In the genomic region with DNA sequence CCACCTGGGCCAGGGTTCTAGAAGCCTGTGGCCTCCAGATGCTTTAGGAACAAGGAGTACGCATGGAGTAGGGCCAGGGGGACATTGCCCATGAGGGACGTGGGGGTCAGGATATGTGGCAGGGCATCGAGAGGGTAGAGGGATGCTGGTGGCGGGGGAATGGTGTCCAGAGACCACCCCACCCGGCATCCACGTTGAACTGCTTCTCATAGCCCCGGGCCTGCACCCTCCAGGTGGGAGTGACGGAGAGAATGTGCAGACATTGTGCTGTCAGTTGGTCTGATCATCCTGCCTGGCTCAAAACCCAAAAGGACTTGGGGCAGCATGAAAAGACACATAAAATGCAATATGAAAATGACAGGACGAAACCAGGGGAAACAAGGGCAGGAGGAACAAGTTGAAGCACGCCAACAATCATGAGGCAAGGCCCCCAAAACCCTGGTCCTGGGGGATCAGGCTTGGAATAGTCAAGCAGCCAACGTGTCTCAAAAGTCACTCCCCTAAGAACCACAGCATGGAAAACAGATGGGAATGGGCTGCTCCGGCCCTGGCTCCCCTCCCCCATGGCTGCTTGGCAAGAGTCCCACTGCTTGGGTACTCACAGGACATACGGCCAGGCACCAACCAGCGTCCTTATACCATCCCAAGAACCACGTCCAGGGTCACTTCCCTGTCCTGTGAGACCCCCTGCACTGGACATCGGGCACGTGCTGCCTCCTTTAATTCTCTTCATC, we compare ENCODE assay signal across 14 cellular contexts.
"Had no signal": no experiment of that assay in that cellular context is flagged by ENCODE, and none has a peak within 500 bp of the region (broad histone marks: within the 10 kb centered on the region; RNA-seq: fewer than 3 reads in every experiment).

No MANE protein-coding gene starts in this region.

- H3K9me3 ChIP-seq: adrenal gland, upper lobe of left lung had no signal

- H3K27me3 ChIP-seq: adrenal gland, upper lobe of left lung had no signal

- FAIRE-seq: small intestine had no signal

- H3K27ac ChIP-seq: adrenal gland, upper lobe of left lung had no signal

- H3K4me3 Mint-ChIP-seq: activated naive CD4-positive, alpha-beta T cell treated with anti-CD3 and anti-CD28 coated beads, Interleukin-2, amount 50 U/mL, for 24 hours; activated T-cell treated with anti-CD3 and anti-CD28 coated beads, Interleukin-2, amount 50 U/mL, for 24 hours; natural killer cell; stimulated activated naive CD8-positive, alpha-beta T cell treated with anti-CD3 and anti-CD28 coated beads, Interleukin-15, Interleukin-2, amounts not matched to agents 100 ng/mL and 50 ng/mL, for 24 hours; T-helper 1 cell treated with Interleukin-12 subunit alpha and Interleukin-12 subunit beta and Interleukin-4 antibody, amounts not matched to agents 30 μg/mL and 1 μg/mL, for 36 hours had no signal

- H3K4me1 Mint-ChIP-seq: activated naive CD4-positive, alpha-beta T cell treated with anti-CD3 and anti-CD28 coated beads, Interleukin-2, amount 50 U/mL, for 24 hours; natural killer cell had no signal

- DNase-seq: activated CD4-positive, alpha-beta T cell treated with anti-CD3 and anti-CD28 coated beads for 48 hours; activated T-cell treated with anti-CD3 and anti-CD28 coated beads, Interleukin-2, amount 50 U/mL, for 24 hours; hypothalamus; left ventricle myocardium superior; mesenchymal stem cell; natural killer cell; small intestine; stimulated activated CD4-positive, alpha-beta T cell treated with anti-CD3 and anti-CD28 coated beads, Interleukin-4, amount 100 ng/mL, for 4 hours; upper lobe of left lung had no signal

- H3K36me3 Mint-ChIP-seq: activated naive CD4-positive, alpha-beta T cell treated with anti-CD3 and anti-CD28 coated beads, Interleukin-2, amount 50 U/mL, for 24 hours; natural killer cell had no signal

- H3K9me3 Mint-ChIP-seq: activated naive CD4-positive, alpha-beta T cell treated with anti-CD3 and anti-CD28 coated beads, Interleukin-2, amount 50 U/mL, for 24 hours; activated T-cell treated with anti-CD3 and anti-CD28 coated beads, Interleukin-2, amount 50 U/mL, for 24 hours; natural killer cell; stimulated activated naive CD8-positive, alpha-beta T cell treated with anti-CD3 and anti-CD28 coated beads, Interleukin-15, Interleukin-2, amounts not matched to agents 100 ng/mL and 50 ng/mL, for 24 hours; T-helper 1 cell treated with Interleukin-12 subunit alpha and Interleukin-12 subunit beta and Interleukin-4 antibody, amounts not matched to agents 30 μg/mL and 1 μg/mL, for 36 hours had no signal

- H3K4me1 ChIP-seq: adrenal gland, upper lobe of left lung had no signal

- H3K4me3 ChIP-seq: adrenal gland, upper lobe of left lung had no signal

- ATAC-seq: esophagus mucosa, left ventricle myocardium superior, natural killer cell had no signal

- H3K36me3 ChIP-seq: adrenal gland, upper lobe of left lung had no signal

- H3K27ac Mint-ChIP-seq: activated naive CD4-positive, alpha-beta T cell treated with anti-CD3 and anti-CD28 coated beads, Interleukin-2, amount 50 U/mL, for 24 hours; activated T-cell treated with anti-CD3 and anti-CD28 coated beads, Interleukin-2, amount 50 U/mL, for 24 hours; natural killer cell; stimulated activated naive CD8-positive, alpha-beta T cell treated with anti-CD3 and anti-CD28 coated beads, Interleukin-15, Interleukin-2, amounts not matched to agents 100 ng/mL and 50 ng/mL, for 24 hours; T-helper 1 cell treated with Interleukin-12 subunit alpha and Interleukin-12 subunit beta and Interleukin-4 antibody, amounts not matched to agents 30 μg/mL and 1 μg/mL, for 36 hours had no signal
